Comparison of ENCODE assay signal across 16 cellular contexts in genomic region chr1:172909606-172910326, GRCh38.
DNase-seq lines count a peak whose midpoint lies in the region; ATAC-seq and TF ChIP-seq lines count a peak whose summit lies in the region.
"Had no signal": no experiment of that assay in that cellular context is flagged by ENCODE, and none has a peak within 500 bp of the region (broad histone marks: within the 10 kb centered on the region; RNA-seq: fewer than 3 reads in every experiment).

No MANE protein-coding gene starts in this region.

- H3K9me3 Mint-ChIP-seq in stimulated activated naive B cell treated with anti-CD40 and anti-IgM and Interleukin-4, amounts not matched to agents 10 μg/mL and 1 μg/mL and 100 μg/mL, for 72 hours = peaks cover 9 to 18% of the 10 kb centered on the region in 2 donors
- H3K9me3 Mint-ChIP-seq: natural killer cell had no signal

- H3K36me3 Mint-ChIP-seq in stimulated activated naive B cell treated with anti-CD40 and anti-IgM and Interleukin-4, amounts not matched to agents 10 μg/mL and 1 μg/mL and 100 μg/mL, for 72 hours = peaks cover 11 to 12% of the 10 kb centered on the region in 2 donors
- H3K36me3 Mint-ChIP-seq: natural killer cell had no signal

- in situ Hi-C loops in ACHN (cut with HindIII; ENCODE audit: low pct_ligation_motif_present, low pct_unique_long_range_greater_than_20kb, low sequenced_read_pairs) (no loop called here), astrocyte of the cerebellum (cut with HindIII; ENCODE audit: low sequenced_read_pairs) (no loop called here)

- peaks cover 18 to 28% of the 10 kb centered on the region in 2 donors for H3K4me1 Mint-ChIP-seq in stimulated activated naive B cell treated with anti-CD40 and anti-IgM and Interleukin-4, amounts not matched to agents 10 μg/mL and 1 μg/mL and 100 μg/mL, for 72 hours

- no peak for TF ChIP-seq CTCF in astrocyte of the cerebellum (IDR thresholded peaks at IDR 0.05; ENCODE audit: low read depth, low read length, missing control alignments)

- H3K27me3 Mint-ChIP-seq in stimulated activated naive B cell treated with anti-CD40 and anti-IgM and Interleukin-4, amounts not matched to agents 10 μg/mL and 1 μg/mL and 100 μg/mL, for 72 hours = no peaks in the 10 kb centered on the region
- H3K27me3 Mint-ChIP-seq: activated naive CD8-positive, alpha-beta T cell; B cell had no signal

- DNase-seq in ACHN = peak; percentile 75
- DNase-seq in HK-2 (ENCODE audit: unreplicated experiment) = peak; percentile 69
- peak; percentile 80 for DNase-seq in astrocyte of the cerebellum (ENCODE audit: low read depth)
- DNase-seq in hepatic stellate cell (ENCODE audit: low spot score) = peak; percentile 44
- DNase-seq in HUDEP-2 (lab: John Stamatoyannopoulos, UW; ENCODE audit: unreplicated experiment in 76 of 76) = no peak
- DNase-seq in NCI-H2107 treated with DMSO at 0.1 percent for 48 hours (lab: John Stamatoyannopoulos, UW; ENCODE audit: unreplicated experiment) = no peak
- DNase-seq in stimulated activated naive B cell treated with anti-CD40 and anti-IgM and Interleukin-4, amounts not matched to agents 10 μg/mL and 1 μg/mL and 100 μg/mL, for 72 hours = no peak
- DNase-seq: activated CD8-positive, alpha-beta memory T cell treated with anti-CD3 and anti-CD28 coated beads for 24 hours; effector CD4-positive, alpha-beta T cell; natural killer cell; NCI-H1930; small intestine; transverse colon had no signal

- H3K4me3 Mint-ChIP-seq in stimulated activated naive B cell treated with anti-CD40 and anti-IgM and Interleukin-4, amounts not matched to agents 10 μg/mL and 1 μg/mL and 100 μg/mL, for 72 hours = no peak overlapping the region
- H3K4me3 Mint-ChIP-seq: activated naive CD8-positive, alpha-beta T cell; B cell; natural killer cell had no signal

- H3K4me3 ChIP-seq in astrocyte of the cerebellum (ENCODE audit: low read depth, low read length) = no peak overlapping the region
- H3K4me3 ChIP-seq: transverse colon had no signal

- no peak for ATAC-seq in stimulated activated naive B cell treated with anti-CD40 and anti-IgM and Interleukin-4, amounts not matched to agents 10 μg/mL and 1 μg/mL and 100 μg/mL, for 72 hours (replicated peaks)
- ATAC-seq in activated CD4-positive, CD25-positive, alpha-beta regulatory T cell treated with anti-CD3 and anti-CD28 coated beads, Interleukin-2, amount 50 U/mL, for 24 hours = no peak

- no peak overlapping the region for H3K27ac Mint-ChIP-seq in stimulated activated naive B cell treated with anti-CD40 and anti-IgM and Interleukin-4, amounts not matched to agents 10 μg/mL and 1 μg/mL and 100 μg/mL, for 72 hours
- H3K27ac Mint-ChIP-seq: activated naive CD8-positive, alpha-beta T cell; B cell; natural killer cell had no signal

Comparison
In these comparisons a context has a peak if more than half of its experiments do, and no peak if none do; other contexts are left out.
1. DNase-seq: peak in ACHN (single experiment), HK-2 (single experiment), astrocyte of the cerebellum (single experiment) and hepatic stellate cell (single experiment); none in HUDEP-2 (0 of 76), NCI-H2107 treated with DMSO at 0.1 percent for 48 hours (single experiment) and stimulated activated naive B cell treated with anti-CD40 and anti-IgM and Interleukin-4, amounts not matched to agents 10 μg/mL and 1 μg/mL and 100 μg/mL, for 72 hours (single experiment).